ENCODE assay signal across 1 cellular context in the genomic region with DNA sequence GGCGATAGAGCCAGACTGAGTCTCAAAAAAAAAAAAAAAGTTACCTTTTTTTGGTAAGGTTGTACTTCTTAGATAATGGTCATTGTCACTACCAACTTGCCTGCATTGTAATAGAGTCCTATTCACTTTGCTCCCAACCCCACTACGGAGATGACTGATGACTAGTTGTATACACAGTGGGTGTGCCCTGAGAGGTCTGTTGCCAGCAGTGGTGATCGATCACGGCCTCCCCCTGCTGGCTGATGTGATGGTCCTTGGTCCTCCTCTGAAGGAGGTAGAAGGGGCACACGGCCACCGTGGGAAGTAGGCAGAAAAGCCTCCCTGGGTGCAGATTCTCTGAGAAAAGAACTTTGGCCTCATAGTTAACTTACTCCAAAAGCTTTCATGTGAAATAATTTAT.
TF ChIP-seq lines count a peak whose summit lies in the region.

No MANE protein-coding gene starts in this region.

TF ChIP-seq in GM12878, 131 proteins besides CTCF, POLR2A, EP300 and RAD21 (continued from another document):
- TF ChIP-seq CUX1 (IDR thresholded peaks at IDR 0.05; ENCODE audit: insufficient replicate concordance, low read depth, low read length): no peak
